ENCODE assay signal across 26 cellular contexts in the genomic region with DNA sequence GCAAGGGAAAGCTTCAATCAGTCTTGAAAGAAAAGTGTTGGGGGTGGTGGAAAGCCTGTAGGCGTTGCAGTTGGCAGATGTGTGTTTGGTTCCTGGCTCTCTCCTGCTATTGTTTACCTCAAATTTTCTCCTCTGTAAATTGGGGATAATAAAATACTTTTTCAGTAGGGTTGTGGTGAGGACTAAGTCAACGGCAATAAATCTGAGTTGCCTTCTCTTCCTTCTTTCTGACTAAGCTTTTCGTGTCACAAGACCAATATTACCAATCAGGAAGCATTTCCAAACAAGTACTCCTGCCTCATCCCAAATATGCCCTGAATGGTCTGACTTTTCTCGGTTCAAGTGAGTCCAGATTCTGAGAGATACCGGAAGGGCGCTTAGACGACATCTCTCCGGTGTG.
"Had no signal": no experiment of that assay in that cellular context is flagged by ENCODE, and none has a peak within 500 bp of the region (broad histone marks: within the 10 kb centered on the region; RNA-seq: fewer than 3 reads in every experiment).

No MANE protein-coding gene starts in this region.

- H3K9ac ChIP-seq: neural progenitor cell had no signal

- H3K4me3 ChIP-seq: colonic mucosa, esophagus muscularis mucosa, lower lobe of right lung, mucosa of descending colon, neural progenitor cell, prostate gland, right atrium auricular region, smooth muscle cell, stomach, tibial artery had no signal

- H3K9me3 Mint-ChIP-seq: natural killer cell treated with Interleukin-12 subunit alpha and Interleukin-12 subunit beta and Interleukin-15 and Interleukin-18, amount 100 ng/mL, for 72 hours; neural progenitor cell; type B pancreatic cell had no signal

- ATAC-seq: left ventricle myocardium superior, lower lobe of right lung, mucosa of descending colon, sciatic nerve had no signal

- H3K4me2 ChIP-seq: neural progenitor cell, smooth muscle cell had no signal

- H3K4me1 Mint-ChIP-seq: immature natural killer cell, naive B cell had no signal

- H3K9me3 ChIP-seq: colonic mucosa, esophagus muscularis mucosa, lower lobe of right lung, mucosa of descending colon, prostate gland, right atrium auricular region, tibial artery had no signal

- H3K27ac ChIP-seq: colonic mucosa, esophagus muscularis mucosa, lower lobe of right lung, neural progenitor cell, prostate gland, right atrium auricular region, stomach, tibial artery had no signal

- H3K4me1 ChIP-seq: colonic mucosa, esophagus muscularis mucosa, lower lobe of right lung, neural progenitor cell, prostate gland, right atrium auricular region, stomach, tibial artery had no signal

- H3K27ac Mint-ChIP-seq: immature natural killer cell; natural killer cell treated with Interleukin-12 subunit alpha and Interleukin-12 subunit beta and Interleukin-15 and Interleukin-18, amount 100 ng/mL, for 72 hours; neural progenitor cell; type B pancreatic cell had no signal

- H3K27me3 ChIP-seq: colonic mucosa, esophagus muscularis mucosa, neural progenitor cell, right atrium auricular region, stomach, tibial artery had no signal

- H2AFZ ChIP-seq: neural progenitor cell had no signal

- H3K36me3 ChIP-seq: colonic mucosa, esophagus muscularis mucosa, lower lobe of right lung, neural progenitor cell, prostate gland, right atrium auricular region, stomach, tibial artery had no signal

- H3K4me3 Mint-ChIP-seq: immature natural killer cell; naive B cell; natural killer cell treated with Interleukin-12 subunit alpha and Interleukin-12 subunit beta and Interleukin-15 and Interleukin-18, amount 100 ng/mL, for 72 hours; neural progenitor cell; type B pancreatic cell had no signal

- H3K36me3 Mint-ChIP-seq: immature natural killer cell; naive B cell; natural killer cell treated with Interleukin-12 subunit alpha and Interleukin-12 subunit beta and Interleukin-15 and Interleukin-18, amount 100 ng/mL, for 72 hours; neural progenitor cell; type B pancreatic cell had no signal

- DNase-seq: colonic mucosa; dermis blood vessel endothelial cell; effector memory CD4-positive, alpha-beta T cell; hypothalamus; immature natural killer cell; islet precursor cell; kidney glomerular epithelial cell; left ventricle myocardium superior; lower lobe of right lung; mucosa of descending colon; naive B cell; stimulated activated CD4-positive, alpha-beta T cell treated with anti-CD3 and anti-CD28 coated beads, Interleukin-12 subunit alpha, Interleukin-12 subunit beta, amount 100 ng/mL, for 4 hours; stimulated activated CD4-positive, alpha-beta T cell treated with anti-CD3 and anti-CD28 coated beads, Interleukin-1b, Interleukin-23, amount 100 ng/mL, for 48 hours; stimulated activated CD4-positive, alpha-beta T cell treated with anti-CD3 and anti-CD28 coated beads, Interleukin-4, amount 100 ng/mL, for 1 hour; stimulated activated CD8-positive, alpha-beta memory T cell treated with anti-CD3 and anti-CD28 coated beads, Interleukin-4, amount 100 ng/mL, for 48 hours; stimulated activated naive CD4-positive, alpha-beta T cell treated with Interleukin-2 at 50 U/mL for 16 hours; stomach; tibial artery had no signal
